Comparison of ENCODE assay signal across 16 cellular contexts in the genomic region with DNA sequence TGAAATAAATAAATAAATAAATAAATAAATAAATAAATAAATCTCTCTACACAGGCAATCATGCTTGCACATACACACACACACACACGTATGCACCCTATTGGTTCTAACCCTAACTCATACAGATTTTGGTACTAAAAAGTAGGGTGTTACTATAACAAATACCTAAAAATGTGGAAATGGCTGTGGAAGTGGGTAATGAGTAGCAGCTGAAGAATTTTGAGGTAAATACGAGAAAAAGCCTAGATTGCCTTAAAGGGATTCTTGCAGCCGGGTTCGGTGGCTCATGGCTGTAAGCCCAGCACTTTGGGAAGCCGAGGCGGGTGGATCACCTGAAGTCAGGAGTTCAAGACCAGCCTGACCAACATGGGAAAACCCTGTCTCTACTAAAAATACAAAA. TPM values are rescaled to one million over a fixed set of nuclear protein-coding genes. Genes with fewer than 3 reads are reported as not detected.
DNase-seq lines count a peak whose midpoint lies in the region; ATAC-seq and TF ChIP-seq lines count a peak whose summit lies in the region.
"Had no signal": no experiment of that assay in that cellular context is flagged by ENCODE, and none has a peak within 500 bp of the region (broad histone marks: within the 10 kb centered on the region; RNA-seq: fewer than 3 reads in every experiment).

No MANE protein-coding gene starts in this region.

- no peaks in the 10 kb centered on the region for H3K36me3 ChIP-seq in vagina
- H3K36me3 ChIP-seq: BLaER1 had no signal

- intact Hi-C loops in vagina (cut with DNase I) = no loop called here

- TF ChIP-seq POLR2A in vagina (IDR thresholded peaks at IDR 0.05) = no peak

- TF ChIP-seq CTCF in choroid plexus epithelial cell (conservative IDR thresholded peaks at IDR 0.05; ENCODE audit: low read depth, low read length) (no peak), vagina (IDR thresholded peaks at IDR 0.05) (no peak), GM13976 (IDR thresholded peaks at IDR 0.05; ENCODE audit: borderline replicate concordance, control extremely low read depth, extremely low read depth, insufficient read depth, missing control alignments) (no peak)

- no peak overlapping the region for H3K27ac ChIP-seq in vagina
- H3K27ac ChIP-seq: BLaER1 had no signal

- H3K9me3 ChIP-seq in vagina = no peaks in the 10 kb centered on the region
- H3K9me3 ChIP-seq: Caco-2 had no signal

- H3K9me3 Mint-ChIP-seq in stimulated activated naive CD8-positive, alpha-beta T cell treated with anti-CD3 and anti-CD28 coated beads, Interleukin-15, amount 100 ng/mL, for 72 hours = no peaks in the 10 kb centered on the region
- H3K9me3 Mint-ChIP-seq: CD8-positive, alpha-beta memory T cell had no signal

- peak; percentile 45 for DNase-seq in ELR (ENCODE audit: low read depth)
- DNase-seq in RPMI7951 (ENCODE audit: low read depth) = peak; percentile 3
- peak; percentile 24 for DNase-seq in choroid plexus epithelial cell (ENCODE audit: low read depth)
- no peak for DNase-seq in vagina (ENCODE audit: extremely low spot score in 2 of 2)
- DNase-seq in stimulated activated naive CD8-positive, alpha-beta T cell treated with anti-CD3 and anti-CD28 coated beads, Interleukin-15, amount 100 ng/mL, for 72 hours = no peak
- no peak for DNase-seq in GM13976 (ENCODE audit: low spot score)
- DNase-seq: AML-193; CD8-positive, alpha-beta memory T cell; DND-41; GOT3; HCEC 1CT; IMR-90; KBM-7 had no signal

- in situ Hi-C loops in GM13976 (cut with MboI; ENCODE audit: low sequenced_read_pairs, unreplicated experiment) = no loop called here

- no peak for ATAC-seq in HG02840 (IDR thresholded peaks at IDR 0.05; ENCODE audit: low FRiP score, unreplicated experiment)
- ATAC-seq in stimulated activated naive CD8-positive, alpha-beta T cell treated with anti-CD3 and anti-CD28 coated beads, Interleukin-15, amount 100 ng/mL, for 72 hours = no peak

- no peak overlapping the region for H3K4me3 Mint-ChIP-seq in stimulated activated naive CD8-positive, alpha-beta T cell treated with anti-CD3 and anti-CD28 coated beads, Interleukin-15, amount 100 ng/mL, for 72 hours
- H3K4me3 Mint-ChIP-seq: CD8-positive, alpha-beta memory T cell had no signal

- no peaks in the 10 kb centered on the region for H3K4me1 ChIP-seq in vagina

- H3K4me1 Mint-ChIP-seq in stimulated activated naive CD8-positive, alpha-beta T cell treated with anti-CD3 and anti-CD28 coated beads, Interleukin-15, amount 100 ng/mL, for 72 hours = peaks cover 7% of the 10 kb centered on the region

- no peak overlapping the region for H3K4me3 ChIP-seq in choroid plexus epithelial cell (ENCODE audit: low read depth, low read length)
- no peak overlapping the region for H3K4me3 ChIP-seq in vagina
- H3K4me3 ChIP-seq: BLaER1 had no signal

- no peaks in the 10 kb centered on the region for H3K27me3 ChIP-seq in vagina
- H3K27me3 ChIP-seq: BLaER1 had no signal

- H3K27ac Mint-ChIP-seq in stimulated activated naive CD8-positive, alpha-beta T cell treated with anti-CD3 and anti-CD28 coated beads, Interleukin-15, amount 100 ng/mL, for 72 hours = no peak overlapping the region
- H3K27ac Mint-ChIP-seq: CD8-positive, alpha-beta memory T cell had no signal

- no peaks in the 10 kb centered on the region for H3K27me3 Mint-ChIP-seq in stimulated activated naive CD8-positive, alpha-beta T cell treated with anti-CD3 and anti-CD28 coated beads, Interleukin-15, amount 100 ng/mL, for 72 hours
- H3K27me3 Mint-ChIP-seq: CD8-positive, alpha-beta memory T cell had no signal

RNA-seq across cellular contexts. Expression of a gene that starts 15.7 kb away (rescaled TPM):
- 20.1 and 20.6 TPM in 2 replicates for total RNA-seq in RPMI7951 (2014; rRNA removed; shearing (Covaris generic))
- total RNA-seq in vagina = 71.7 TPM

Comparison
In these comparisons a context has a peak if more than half of its experiments do, and no peak if none do; other contexts are left out.
1. DNase-seq: peak in ELR (single experiment), RPMI7951 (single experiment) and choroid plexus epithelial cell (single experiment); none in vagina (0 of 2), stimulated activated naive CD8-positive, alpha-beta T cell treated with anti-CD3 and anti-CD28 coated beads, Interleukin-15, amount 100 ng/mL, for 72 hours (0 of 2) and GM13976 (single experiment).